In genomic region chr20:21419147-21419546, GRCh38 we compare ENCODE assay signal across 7 cellular contexts. TPM values are rescaled to one million over a fixed set of nuclear protein-coding genes. Genes with fewer than 3 reads are reported as not detected.
"Had no signal": no experiment of that assay in that cellular context is flagged by ENCODE, and none has a peak within 500 bp of the region (broad histone marks: within the 10 kb centered on the region; RNA-seq: fewer than 3 reads in every experiment).

No MANE protein-coding gene starts in this region.

RNA-seq across cellular contexts. Expression of gene NKX2-4, which starts 21.8 kb away (rescaled TPM):
- total RNA-seq: OCI-LY7, PC-3, PC-9, Peyer's patch, Right ventricle myocardium inferior, Right ventricle myocardium superior, RPMI7951 had no signal
